Comparison of ENCODE assay signal across 8 cellular contexts in genomic region chr20:43514062-43514971, GRCh38. TPM values are rescaled to one million over a fixed set of nuclear protein-coding genes. Genes with fewer than 3 reads are reported as not detected.
DNase-seq lines count a peak whose midpoint lies in the region; ATAC-seq and TF ChIP-seq lines count a peak whose summit lies in the region.

No MANE protein-coding gene starts in this region.

- no peak overlapping the region for H3K4ac ChIP-seq in H9 (ENCODE audit: low read depth, low read length)

- H3K4me2 ChIP-seq in H9 (ENCODE audit: insufficient read depth, insufficient read length, low read length) (peak overlapping the region; percentile 35), MM.1S (ENCODE audit: low read depth, low read length) (peak overlapping the region; percentile 64)

- H3K27me3 Mint-ChIP-seq in H9 (ENCODE audit: low read depth): no peaks in the 10 kb centered on the region
- peaks cover 12% of the 10 kb centered on the region for H3K27me3 Mint-ChIP-seq in activated naive CD8-positive, alpha-beta T cell treated with anti-CD3 and anti-CD28 coated beads for 36 hours

- TF ChIP-seq CTCF in H9 (conservative IDR thresholded peaks at IDR 0.05) (peak; percentile 13; the same call in 1 of the 3 replicates), MM.1S (IDR thresholded peaks at IDR 0.05; ENCODE audit: low read length) (peak; percentile 40), ovary (IDR thresholded peaks at IDR 0.05) (peak in 1 of 3 donors; percentile 27)

- H2AK5ac ChIP-seq in H9 (ENCODE audit: insufficient read length, low read length): no peak overlapping the region

- H2BK12ac ChIP-seq in H9 (ENCODE audit: insufficient read length, low read depth, low read length): no peak overlapping the region

- H2BK5ac ChIP-seq in H9 (ENCODE audit: insufficient read length, low read length): no peak overlapping the region

- no CpG with 5 or more reads among the region's 53 CpGs for WGBS in H9 (ENCODE audit: extremely low coverage, insufficient read length, low lambda C conversion rate)
- WGBS in ovary, 3 donors: 39 to 71% (median 46%) methylated on average over 50 to 53 of the region's 53 CpGs
- 53% methylated on average over 53 of the region's 53 CpGs for WGBS in thymus

- no peak overlapping the region for H3T11ph ChIP-seq in H9 (ENCODE audit: low read length)

- no peak overlapping the region for H3K56ac ChIP-seq in H9 (ENCODE audit: insufficient read length, low read depth, low read length)

- peaks cover 3 to 26% (median 19%) of the 10 kb centered on the region in 3 experiments for H3K36me3 Mint-ChIP-seq in H9 (ENCODE audit: insufficient read depth in 1 of 3, low read depth in 3 of 3)
- H3K36me3 Mint-ChIP-seq in activated naive CD8-positive, alpha-beta T cell treated with anti-CD3 and anti-CD28 coated beads for 36 hours: peaks cover 4% of the 10 kb centered on the region

- H3K23ac ChIP-seq in H9 (ENCODE audit: insufficient read length, low read depth, low read length): no peak overlapping the region

- H2AFZ ChIP-seq in H9 (ENCODE audit: low read length) (no peak overlapping the region), MM.1S (ENCODE audit: low read length) (peak overlapping the region; percentile 91)

- no peak overlapping the region for H3K27ac ChIP-seq in H9 (ENCODE audit: insufficient read length, low read depth, low read length)
- peak overlapping the region; percentile 31; the same call in 1 of the 2 replicates for H3K27ac ChIP-seq in MM.1S (ENCODE audit: low read length)
- H3K27ac ChIP-seq in ovary: peak overlapping the region; percentile 37 to 71
- peak overlapping the region; percentile 53 for H3K27ac ChIP-seq in thymus (ENCODE audit: low read depth)

- H3K4me1 ChIP-seq in H9 (ENCODE audit: insufficient read depth, low read length) (no peaks in the 10 kb centered on the region), MM.1S (ENCODE audit: low read length) (no peaks in the 10 kb centered on the region), ovary (ENCODE audit: insufficient read depth) (peaks cover 4% of the 10 kb centered on the region), thymus (ENCODE audit: control insufficient read depth, insufficient read depth, low read length) (no peaks in the 10 kb centered on the region)

- no peak overlapping the region for H2BK20ac ChIP-seq in H9 (ENCODE audit: low read depth, low read length, poor library complexity, severe bottlenecking)

- H4K20me1 ChIP-seq in H9 (ENCODE audit: control insufficient read depth, insufficient read depth, insufficient read length) (no peaks in the 10 kb centered on the region), MM.1S (ENCODE audit: insufficient read depth, low read length) (no peaks in the 10 kb centered on the region)

- ATAC-seq in SK-N-SH treated with all-trans-retinoic acid at 6 μM for 48 hours (peak; percentile 90), Right ventricle myocardium inferior (peak; percentile 96)

- H3K9me3 ChIP-seq in H9 (ENCODE audit: control insufficient read depth, low read depth, low read length) (no peaks in the 10 kb centered on the region), MM.1S (replicated peaks; ENCODE audit: insufficient read depth, low read length) (no peaks in the 10 kb centered on the region), ovary (no peaks in the 10 kb centered on the region), thymus (ENCODE audit: control insufficient read depth) (no peaks in the 10 kb centered on the region)

- H3K79me2 ChIP-seq in H9 (ENCODE audit: insufficient read depth, low read length) (no peaks in the 10 kb centered on the region), MM.1S (ENCODE audit: low read length) (no peaks in the 10 kb centered on the region)

- H3K9me2 ChIP-seq in MM.1S (replicated peaks; ENCODE audit: insufficient read depth, low read length): no peaks in the 10 kb centered on the region

- no peaks in the 10 kb centered on the region; a peak in 1 of 5 replicates for H3K9me3 Mint-ChIP-seq in H9
- H3K9me3 Mint-ChIP-seq in activated naive CD8-positive, alpha-beta T cell treated with anti-CD3 and anti-CD28 coated beads for 36 hours: no peaks in the 10 kb centered on the region

- DNase-seq in GF-D8 (lab: John Stamatoyannopoulos, UW) (peak; percentile 92), H9 (peak; percentile 98), MM.1S (peak; percentile 98), Right ventricle myocardium inferior (ENCODE audit: missing footprints) (peak; percentile 96), ovary (peak; percentile 96 to 99 (median 99))
- peak; percentile 94 for DNase-seq in activated naive CD8-positive, alpha-beta T cell treated with anti-CD3 and anti-CD28 coated beads for 36 hours

- H3K4me3 Mint-ChIP-seq in H9: peak overlapping the region; percentile 85 to 91
- peak overlapping the region; percentile 88 for H3K4me3 Mint-ChIP-seq in activated naive CD8-positive, alpha-beta T cell treated with anti-CD3 and anti-CD28 coated beads for 36 hours

- peak overlapping the region; percentile 77 for H3K4me3 ChIP-seq in MM.1S (ENCODE audit: low read length)
- H3K4me3 ChIP-seq in ovary: peak overlapping the region; percentile 58
- peak overlapping the region; percentile 61 for H3K4me3 ChIP-seq in thymus (ENCODE audit: low read length)

- H4K5ac ChIP-seq in H9 (ENCODE audit: insufficient read length, low read depth, low read length): no peak overlapping the region

- H3K23me2 ChIP-seq in H9 (ENCODE audit: insufficient read length, low read depth, low read length, poor library complexity, severe bottlenecking): peaks cover 6% of the 10 kb centered on the region

- H3K9ac ChIP-seq in H9 (ENCODE audit: extremely low read depth, insufficient read length, low read length) (peak overlapping the region; percentile 40), MM.1S (ENCODE audit: low read length) (peak overlapping the region; percentile 77)

- no peak overlapping the region for H4K91ac ChIP-seq in H9 (ENCODE audit: insufficient read length, low read depth, low read length)

- no peak overlapping the region for H2BK15ac ChIP-seq in H9 (ENCODE audit: low read depth, low read length)

- peak overlapping the region; percentile 59 for H3K18ac ChIP-seq in H9 (ENCODE audit: insufficient read length, low read depth, low read length)

- H2BK120ac ChIP-seq in H9 (ENCODE audit: low read depth, low read length, poor library complexity, severe bottlenecking): no peak overlapping the region

- peak overlapping the region; percentile 50 for H3K14ac ChIP-seq in H9 (ENCODE audit: insufficient read depth, low read length)

- H3K4me1 Mint-ChIP-seq in H9: peaks cover 8 to 11% of the 10 kb centered on the region in 2 experiments; a peak in 3 of 4 replicates
- H3K4me1 Mint-ChIP-seq in activated naive CD8-positive, alpha-beta T cell treated with anti-CD3 and anti-CD28 coated beads for 36 hours: peaks cover 3% of the 10 kb centered on the region

- H3K79me1 ChIP-seq in H9 (ENCODE audit: insufficient read depth, low read depth, low read length, poor library complexity, severe bottlenecking): no peaks in the 10 kb centered on the region

- TF ChIP-seq EP300 in ovary (IDR thresholded peaks at IDR 0.05): no peak

- no peak for TF ChIP-seq POLR2A in ovary (IDR thresholded peaks at IDR 0.05)

- no peaks in the 10 kb centered on the region for H3K27me3 ChIP-seq in H9 (ENCODE audit: insufficient read depth, low read length)
- no peaks in the 10 kb centered on the region for H3K27me3 ChIP-seq in MM.1S (replicated peaks; ENCODE audit: insufficient read depth, low read length)
- no peaks in the 10 kb centered on the region for H3K27me3 ChIP-seq in ovary
- peaks cover 5% of the 10 kb centered on the region for H3K27me3 ChIP-seq in thymus (ENCODE audit: control insufficient read depth, insufficient read depth)

- H3K36me3 ChIP-seq in MM.1S (replicated peaks; ENCODE audit: insufficient read depth, low read length): no peaks in the 10 kb centered on the region
- no peaks in the 10 kb centered on the region for H3K36me3 ChIP-seq in ovary
- no peaks in the 10 kb centered on the region for H3K36me3 ChIP-seq in thymus (ENCODE audit: control insufficient read depth, insufficient read depth)

- intact Hi-C loops in Right ventricle myocardium inferior (cut with DNase I): no loop called here
- intact Hi-C loops in ovary (cut with DNase I): no loop called here

- H3K27ac Mint-ChIP-seq in H9: peak overlapping the region; percentile 70 to 98 (median 82); a peak in 5 of 7 replicates
- peak overlapping the region; percentile 92 for H3K27ac Mint-ChIP-seq in activated naive CD8-positive, alpha-beta T cell treated with anti-CD3 and anti-CD28 coated beads for 36 hours

- no peak overlapping the region for H4K8ac ChIP-seq in H9 (replicated peaks; ENCODE audit: insufficient read length, low read depth, low read length)

- H3F3A ChIP-seq in MM.1S (ENCODE audit: insufficient read depth, low read length): no peaks in the 10 kb centered on the region

TF ChIP-seq in SK-N-SH treated with all-trans-retinoic acid at 6 μM for 48 hours, 23 proteins besides CTCF, POLR2A, EP300 and RAD21 (continues in another document):
- no peak for TF ChIP-seq ZFP30 (CRISPR knock-in tag; IDR thresholded peaks at IDR 0.05)
- peak; percentile 91 for TF ChIP-seq ZFP3 (CRISPR knock-in tag; IDR thresholded peaks at IDR 0.05)

RNA-seq across cellular contexts. Expression of gene L3MBTL1, which starts 6.8 kb away (rescaled TPM):
- total RNA-seq in H9 (2021): 17.4 and 19.9 TPM in 2 replicates
- total RNA-seq in activated naive CD8-positive, alpha-beta T cell treated with anti-CD3 and anti-CD28 coated beads for 36 hours: 1 to 10 TPM; 4.3 to 4.8 TPM
- total RNA-seq in Right ventricle myocardium inferior: 3.8 TPM
- total RNA-seq in ovary: 10 to 100 TPM; 14.1 to 22.9 (median 19.0) TPM
- polyA plus RNA-seq in ovary: 1 to 10 TPM; 8.0 to 8.3 TPM
- 13.5 TPM for polyA plus RNA-seq in thymus

RNA-seq across cellular contexts. Expression of gene SGK2, which starts 44.5 kb away (rescaled TPM):
- total RNA-seq in H9 (2021): not detected in 2 replicates
- under 1 TPM in 1 of 2 experiments, not detected in 1; 0.18 TPM for total RNA-seq in activated naive CD8-positive, alpha-beta T cell treated with anti-CD3 and anti-CD28 coated beads for 36 hours
- total RNA-seq in Right ventricle myocardium inferior: 1.1 TPM
- total RNA-seq in ovary: 1 to 10 TPM; 1.6 to 4.5 (median 2.4) TPM
- 1 to 10 TPM; 1.2 to 1.3 TPM for polyA plus RNA-seq in ovary
- polyA plus RNA-seq in thymus: 1.2 TPM

RNA-seq across cellular contexts. Expression of gene SRSF6, which starts 56.6 kb away (rescaled TPM):
- 336 and 340 TPM in 2 replicates for total RNA-seq in H9 (2021)
- 100 to 1,000 TPM; 224 to 225 TPM for total RNA-seq in activated naive CD8-positive, alpha-beta T cell treated with anti-CD3 and anti-CD28 coated beads for 36 hours
- 52.0 TPM for total RNA-seq in Right ventricle myocardium inferior
- total RNA-seq in ovary: 100 to 1,000 TPM in 5 of 7 donors, 10 to 100 TPM in 2; 69.7 to 163 (median 122) TPM
- polyA plus RNA-seq in ovary: 100 to 1,000 TPM in 1 of 2 donors, 10 to 100 TPM in 1; 99.4 to 132 TPM
- 180 TPM for polyA plus RNA-seq in thymus
